ENCODE assay signal across 15 cellular contexts in the genomic region with DNA sequence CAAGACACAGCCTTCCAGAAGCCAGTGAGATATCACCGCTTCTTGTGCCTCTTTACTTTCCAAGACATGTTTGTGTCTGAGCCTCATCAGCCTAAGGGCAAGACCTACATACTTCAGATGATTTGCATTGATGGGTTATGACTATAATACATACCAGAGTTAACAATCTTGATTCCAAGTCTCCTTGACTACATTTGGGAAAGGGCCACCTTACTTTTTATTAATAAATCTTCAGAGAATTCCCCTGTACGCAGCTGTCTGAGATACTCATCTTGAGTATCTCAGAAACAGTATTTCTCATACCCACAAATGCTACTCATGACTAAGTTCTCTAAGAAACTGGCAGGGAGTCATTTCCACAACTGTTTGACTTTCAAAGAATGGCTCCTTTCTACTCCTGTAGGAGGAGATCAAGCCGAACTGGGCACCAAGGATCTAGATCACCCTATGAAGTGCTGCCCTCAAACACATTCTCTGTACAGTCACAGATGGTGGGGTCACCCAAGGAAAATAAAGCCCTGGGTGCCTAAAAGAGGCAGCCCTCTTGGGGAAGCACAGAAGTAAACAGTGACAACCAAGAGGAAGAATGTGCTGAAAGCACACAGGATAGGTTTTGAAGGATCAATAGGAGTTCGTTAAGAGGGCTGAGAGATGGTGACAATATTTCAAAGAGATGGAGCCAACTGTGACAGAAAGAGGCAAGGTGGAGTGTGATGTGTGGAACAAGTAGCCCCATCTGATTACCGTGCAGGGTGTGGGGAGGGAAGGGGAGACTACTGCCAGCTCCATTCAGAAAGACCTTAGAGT.
A peak's percentile ranks its signal among the peaks of the same experiment; 100 is the strongest.
DNase-seq lines count a peak whose midpoint lies in the region; ATAC-seq, FAIRE-seq and TF ChIP-seq lines count a peak whose summit lies in the region.
"Had no signal": no experiment of that assay in that cellular context is flagged by ENCODE, and none has a peak within 500 bp of the region (broad histone marks: within the 10 kb centered on the region; RNA-seq: fewer than 3 reads in every experiment).

No MANE protein-coding gene starts in this region.

- no peak overlapping the region for H3K27ac Mint-ChIP-seq in T-helper 2 cell treated with Interferon-gamma antibody and Interleukin-4, amounts not matched to agents 5 μg/mL and 100 μg/mL, for 36 hours
- H3K27ac Mint-ChIP-seq: nephron had no signal

- CTCF ChIA-PET in A549 (lab: Yijun Ruan, JAX): interaction anchor here (0.8 to 3.4 kb wide), 14 partner anchors 8 to 843 kb away, joined by 3 to 10 read pairs (median 4); no protein-coding TSS in a partner anchor

- no peaks in the 10 kb centered on the region for H3K36me3 Mint-ChIP-seq in T-helper 2 cell treated with Interferon-gamma antibody and Interleukin-4, amounts not matched to agents 5 μg/mL and 100 μg/mL, for 36 hours (ENCODE audit: low read depth)

- no peaks in the 10 kb centered on the region for H3K9me3 Mint-ChIP-seq in T-helper 2 cell treated with Interferon-gamma antibody and Interleukin-4, amounts not matched to agents 5 μg/mL and 100 μg/mL, for 36 hours
- H3K9me3 Mint-ChIP-seq: nephron had no signal

- TF ChIP-seq RAD21 in A549 (conservative IDR thresholded peaks at IDR 0.05 in 1 of 2, IDR thresholded peaks at IDR 0.05 in 1 of 2): peak in 1 of 2 experiments; percentile 25; a peak in 1 of 5 replicates

- TF ChIP-seq CTCF in A549 (IDR thresholded peaks at IDR 0.05): no peak
- no peak for TF ChIP-seq CTCF in GM12865 (IDR thresholded peaks at IDR 0.05; ENCODE audit: insufficient read depth, low read depth, low read length, missing control alignments)
- no peak for TF ChIP-seq CTCF in gastroesophageal sphincter (IDR thresholded peaks at IDR 0.05)

- peak; percentile 90 for FAIRE-seq in A549 (lab: Jason Lieb, UNC)
- FAIRE-seq: GM18507, H1 had no signal

- H3K27me3 Mint-ChIP-seq in T-helper 2 cell treated with Interferon-gamma antibody and Interleukin-4, amounts not matched to agents 5 μg/mL and 100 μg/mL, for 36 hours (ENCODE audit: low read depth): peaks cover 47% of the 10 kb centered on the region

- H3K36me3 ChIP-seq in gastroesophageal sphincter: no peaks in the 10 kb centered on the region
- H3K36me3 ChIP-seq: upper lobe of left lung had no signal

- WGBS in A549 (ENCODE audit: missing lambda C conversion rate): 23% methylated on average over 5 of the region's 5 CpGs
- 55 to 70% methylated on average over 5 of the region's 5 CpGs for WGBS in gastroesophageal sphincter (ENCODE audit: low coverage in 1 of 2), 2 donors

- DNase-seq in A549 (ENCODE audit: low read depth in 1 of 2, low spot score in 1 of 2) (peak in 1 of 2 experiments; percentile 87), GM12865 (ENCODE audit: low read depth) (peak; percentile 14), Ammon's horn (ENCODE audit: low spot score) (no peak), NCI-H1092 treated with DMSO at 0.1 percent for 48 hours (lab: John Stamatoyannopoulos, UW) (no peak), hippocampal formation (lab: John Stamatoyannopoulos, UW) (no peak)
- peak; percentile 15 for DNase-seq in T-helper 2 cell treated with Interferon-gamma antibody and Interleukin-4, amounts not matched to agents 5 μg/mL and 100 μg/mL, for 36 hours (ENCODE audit: low spot score)
- DNase-seq: NCI-H2029; stimulated activated CD4-positive, alpha-beta T cell treated with anti-CD3 and anti-CD28 coated beads, Interleukin-4, amount 100 ng/mL, for 4 hours; upper lobe of left lung had no signal

- ATAC-seq in A549 (peak; percentile 60 to 79), gastroesophageal sphincter (peak; percentile 29), GM21515 (IDR thresholded peaks at IDR 0.05; ENCODE audit: unreplicated experiment) (no peak)

- no peak overlapping the region for H3K4me3 Mint-ChIP-seq in T-helper 2 cell treated with Interferon-gamma antibody and Interleukin-4, amounts not matched to agents 5 μg/mL and 100 μg/mL, for 36 hours
- H3K4me3 Mint-ChIP-seq: nephron had no signal

- no peak overlapping the region for H3K4me3 ChIP-seq in A549
- no peak overlapping the region for H3K4me3 ChIP-seq in GM12865 (ENCODE audit: low read depth, low read length)
- no peak overlapping the region for H3K4me3 ChIP-seq in gastroesophageal sphincter
- H3K4me3 ChIP-seq: upper lobe of left lung had no signal

- H3K27me3 ChIP-seq in gastroesophageal sphincter: no peaks in the 10 kb centered on the region
- H3K27me3 ChIP-seq: upper lobe of left lung had no signal

- H3K9me3 ChIP-seq in A549 (no peaks in the 10 kb centered on the region), gastroesophageal sphincter (no peaks in the 10 kb centered on the region)
- H3K9me3 ChIP-seq: Caco-2, upper lobe of left lung had no signal

- TF ChIP-seq EP300 in A549 (IDR thresholded peaks at IDR 0.05): peak in 1 of 2 experiments; percentile 75; a peak in 1 of 5 replicates
- TF ChIP-seq EP300 in gastroesophageal sphincter (IDR thresholded peaks at IDR 0.05): no peak

- POLR2A ChIA-PET in A549 (lab: Yijun Ruan, JAX): no interaction called here

- no peak for TF ChIP-seq POLR2A in A549 (IDR thresholded peaks at IDR 0.05; ENCODE audit: low read length)
- no peak for TF ChIP-seq POLR2A in gastroesophageal sphincter (IDR thresholded peaks at IDR 0.05)

- peaks cover 73% of the 10 kb centered on the region for H3K4me1 ChIP-seq in A549
- peaks cover 9 to 31% (median 11%) of the 10 kb centered on the region in 3 donors for H3K4me1 ChIP-seq in gastroesophageal sphincter

- peaks cover 9% of the 10 kb centered on the region for H3K4me1 Mint-ChIP-seq in T-helper 2 cell treated with Interferon-gamma antibody and Interleukin-4, amounts not matched to agents 5 μg/mL and 100 μg/mL, for 36 hours (ENCODE audit: low read depth)

- peak overlapping the region; percentile 75 for H3K4me2 ChIP-seq in A549

- H3K27ac ChIP-seq in A549: peak overlapping the region; percentile 90 to 92
- peak overlapping the region in 2 of 4 donors; percentile 33 to 46 for H3K27ac ChIP-seq in gastroesophageal sphincter
- H3K27ac ChIP-seq: upper lobe of left lung had no signal

TF ChIP-seq in A549, 52 proteins besides CTCF, POLR2A, EP300 and RAD21 (continues in another document):
- TF ChIP-seq ZNF302 (CRISPR knock-in tag; IDR thresholded peaks at IDR 0.05) (no peak), ELK1 (IDR thresholded peaks at IDR 0.05; ENCODE audit: low read depth, low read length) (no peak), EHMT2 (IDR thresholded peaks at IDR 0.05; ENCODE audit: low read depth) (no peak), FOSL2 (IDR thresholded peaks at IDR 0.05) (0 out of 2 replicates have a peak, but pooled peaks have one; percentile 23), FOSL2 (CRISPR knock-in tag; IDR thresholded peaks at IDR 0.05) (peak; percentile 81), JUNB (IDR thresholded peaks at IDR 0.05) (peak; percentile 75), BCL3 (IDR thresholded peaks at IDR 0.05) (no peak), MAZ (IDR thresholded peaks at IDR 0.05; ENCODE audit: borderline replicate concordance, low read depth, low read length) (no peak), MYC (IDR thresholded peaks at IDR 0.05; ENCODE audit: borderline replicate concordance, low read length) (no peak), KDM5A (IDR thresholded peaks at IDR 0.05) (no peak), NPAS2 (CRISPR knock-in tag; IDR thresholded peaks at IDR 0.05; ENCODE audit: borderline replicate concordance) (no peak)
- TF ChIP-seq, protein P1, sequence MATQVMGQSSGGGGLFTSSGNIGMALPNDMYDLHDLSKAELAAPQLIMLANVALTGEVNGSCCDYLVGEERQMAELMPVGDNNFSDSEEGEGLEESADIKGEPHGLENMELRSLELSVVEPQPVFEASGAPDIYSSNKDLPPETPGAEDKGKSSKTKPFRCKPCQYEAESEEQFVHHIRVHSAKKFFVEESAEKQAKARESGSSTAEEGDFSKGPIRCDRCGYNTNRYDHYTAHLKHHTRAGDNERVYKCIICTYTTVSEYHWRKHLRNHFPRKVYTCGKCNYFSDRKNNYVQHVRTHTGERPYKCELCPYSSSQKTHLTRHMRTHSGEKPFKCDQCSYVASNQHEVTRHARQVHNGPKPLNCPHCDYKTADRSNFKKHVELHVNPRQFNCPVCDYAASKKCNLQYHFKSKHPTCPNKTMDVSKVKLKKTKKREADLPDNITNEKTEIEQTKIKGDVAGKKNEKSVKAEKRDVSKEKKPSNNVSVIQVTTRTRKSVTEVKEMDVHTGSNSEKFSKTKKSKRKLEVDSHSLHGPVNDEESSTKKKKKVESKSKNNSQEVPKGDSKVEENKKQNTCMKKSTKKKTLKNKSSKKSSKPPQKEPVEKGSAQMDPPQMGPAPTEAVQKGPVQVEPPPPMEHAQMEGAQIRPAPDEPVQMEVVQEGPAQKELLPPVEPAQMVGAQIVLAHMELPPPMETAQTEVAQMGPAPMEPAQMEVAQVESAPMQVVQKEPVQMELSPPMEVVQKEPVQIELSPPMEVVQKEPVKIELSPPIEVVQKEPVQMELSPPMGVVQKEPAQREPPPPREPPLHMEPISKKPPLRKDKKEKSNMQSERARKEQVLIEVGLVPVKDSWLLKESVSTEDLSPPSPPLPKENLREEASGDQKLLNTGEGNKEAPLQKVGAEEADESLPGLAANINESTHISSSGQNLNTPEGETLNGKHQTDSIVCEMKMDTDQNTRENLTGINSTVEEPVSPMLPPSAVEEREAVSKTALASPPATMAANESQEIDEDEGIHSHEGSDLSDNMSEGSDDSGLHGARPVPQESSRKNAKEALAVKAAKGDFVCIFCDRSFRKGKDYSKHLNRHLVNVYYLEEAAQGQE (IDR thresholded peaks at IDR 0.05): no peak
- TF ChIP-seq, protein P2, sequence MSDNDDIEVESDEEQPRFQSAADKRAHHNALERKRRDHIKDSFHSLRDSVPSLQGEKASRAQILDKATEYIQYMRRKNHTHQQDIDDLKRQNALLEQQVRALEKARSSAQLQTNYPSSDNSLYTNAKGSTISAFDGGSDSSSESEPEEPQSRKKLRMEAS (IDR thresholded peaks at IDR 0.05): peak; percentile 61

Comparison
In these comparisons a context has a peak if more than half of its experiments do, and no peak if none do; other contexts are left out.
1. DNase-seq: peak in GM12865 (single experiment) and T-helper 2 cell treated with Interferon-gamma antibody and Interleukin-4, amounts not matched to agents 5 μg/mL and 100 μg/mL, for 36 hours (single experiment); none in Ammon's horn (single experiment), NCI-H1092 treated with DMSO at 0.1 percent for 48 hours (single experiment) and hippocampal formation (0 of 2).